13 cellular contexts compared by ENCODE assay signal in the genomic region with DNA sequence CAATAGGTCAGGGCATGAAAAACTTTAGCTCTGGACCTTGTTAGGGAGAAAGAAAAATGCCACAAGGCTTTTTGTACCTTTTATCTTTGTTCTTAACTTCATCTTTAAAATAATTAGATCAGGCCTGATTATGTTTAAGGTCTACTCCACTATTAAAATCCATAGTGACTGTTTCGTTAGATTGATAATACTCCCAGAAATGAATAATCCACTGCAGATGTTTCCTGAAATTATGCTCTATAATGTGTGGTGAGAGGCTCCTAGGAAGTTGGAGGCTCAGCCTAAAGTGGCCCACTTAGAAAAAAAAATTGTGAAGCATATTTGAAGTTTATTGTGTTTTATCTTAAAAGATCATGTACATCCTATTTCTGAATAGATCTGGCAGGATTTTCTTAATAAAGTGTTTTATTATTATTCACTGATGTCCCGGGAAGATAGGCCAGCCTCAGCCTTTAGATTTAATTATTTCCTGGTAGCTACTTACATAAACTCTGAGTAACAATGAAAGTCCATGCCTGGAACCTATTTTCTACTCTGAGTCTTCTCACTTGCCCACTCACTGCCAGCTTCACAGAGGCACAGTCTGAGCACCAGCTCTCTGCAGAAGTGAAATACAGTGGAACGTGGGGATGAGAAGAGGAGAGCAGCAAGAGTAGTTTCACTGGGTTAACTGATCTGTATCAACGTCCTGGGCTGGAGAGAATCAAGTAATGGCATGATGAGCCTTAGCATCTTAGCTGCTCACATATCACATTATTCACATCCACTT.
DNase-seq lines count a peak whose midpoint lies in the region; ATAC-seq lines count a peak whose summit lies in the region.
"Had no signal": no experiment of that assay in that cellular context is flagged by ENCODE, and none has a peak within 500 bp of the region (broad histone marks: within the 10 kb centered on the region; RNA-seq: fewer than 3 reads in every experiment).

No MANE protein-coding gene starts in this region.

- peak; percentile 57 for ATAC-seq in HG02759 (IDR thresholded peaks at IDR 0.05; ENCODE audit: unreplicated experiment)
- ATAC-seq in activated CD8-positive, alpha-beta T cell treated with anti-CD3 and anti-CD28 coated beads, Interleukin-2, amount 10 ng/mL, durations not matched to agents 7 days and 5 days = no peak

- no peaks in the 10 kb centered on the region for H3K27me3 Mint-ChIP-seq in activated T-cell treated with anti-CD3 and anti-CD28 coated beads, Interleukin-2, amount 50 U/mL, for 24 hours
- peaks cover 2% of the 10 kb centered on the region for H3K27me3 Mint-ChIP-seq in activated CD8-positive, alpha-beta T cell treated with anti-CD3 and anti-CD28 coated beads, Interleukin-2, amount 10 ng/mL, durations not matched to agents 7 days and 5 days (ENCODE audit: low read depth)
- H3K27me3 Mint-ChIP-seq in stimulated activated naive CD8-positive, alpha-beta T cell treated with anti-CD3 and anti-CD28 coated beads, Interleukin-15, Interleukin-2, amounts not matched to agents 100 ng/mL and 50 ng/mL, for 24 hours = peaks cover 3% of the 10 kb centered on the region

- no peak overlapping the region for H3K4me3 Mint-ChIP-seq in activated T-cell treated with anti-CD3 and anti-CD28 coated beads, Interleukin-2, amount 50 U/mL, for 24 hours
- H3K4me3 Mint-ChIP-seq in activated CD8-positive, alpha-beta T cell treated with anti-CD3 and anti-CD28 coated beads, Interleukin-2, amount 10 ng/mL, durations not matched to agents 7 days and 5 days = no peak overlapping the region
- H3K4me3 Mint-ChIP-seq in stimulated activated naive CD8-positive, alpha-beta T cell treated with anti-CD3 and anti-CD28 coated beads, Interleukin-15, Interleukin-2, amounts not matched to agents 100 ng/mL and 50 ng/mL, for 24 hours = no peak overlapping the region

- peak overlapping the region; percentile 81 for H3K27ac Mint-ChIP-seq in activated T-cell treated with anti-CD3 and anti-CD28 coated beads, Interleukin-2, amount 50 U/mL, for 24 hours
- H3K27ac Mint-ChIP-seq in activated CD8-positive, alpha-beta T cell treated with anti-CD3 and anti-CD28 coated beads, Interleukin-2, amount 10 ng/mL, durations not matched to agents 7 days and 5 days = peak overlapping the region; percentile 5
- H3K27ac Mint-ChIP-seq in stimulated activated naive CD8-positive, alpha-beta T cell treated with anti-CD3 and anti-CD28 coated beads, Interleukin-15, Interleukin-2, amounts not matched to agents 100 ng/mL and 50 ng/mL, for 24 hours = peak overlapping the region; percentile 45

- H3K36me3 Mint-ChIP-seq in activated T-cell treated with anti-CD3 and anti-CD28 coated beads, Interleukin-2, amount 50 U/mL, for 24 hours (ENCODE audit: low read depth) = no peaks in the 10 kb centered on the region
- H3K36me3 Mint-ChIP-seq in activated CD8-positive, alpha-beta T cell treated with anti-CD3 and anti-CD28 coated beads, Interleukin-2, amount 10 ng/mL, durations not matched to agents 7 days and 5 days (ENCODE audit: low read depth) = peaks cover 3% of the 10 kb centered on the region
- H3K36me3 Mint-ChIP-seq in stimulated activated naive CD8-positive, alpha-beta T cell treated with anti-CD3 and anti-CD28 coated beads, Interleukin-15, Interleukin-2, amounts not matched to agents 100 ng/mL and 50 ng/mL, for 24 hours (ENCODE audit: low read depth) = no peaks in the 10 kb centered on the region

- no peak for DNase-seq in activated T-cell treated with anti-CD3 and anti-CD28 coated beads, Interleukin-2, amount 50 U/mL, for 24 hours
- DNase-seq in activated T-cell treated with anti-CD3 and anti-CD28 coated beads for 4 hours = no peak
- DNase-seq in activated CD8-positive, alpha-beta T cell treated with anti-CD3 and anti-CD28 coated beads, Interleukin-2, amount 10 ng/mL, durations not matched to agents 7 days and 5 days = no peak
- no peak for DNase-seq in NCI-H2107 (lab: John Stamatoyannopoulos, UW)
- DNase-seq in NCI-H2171 (lab: John Stamatoyannopoulos, UW) = no peak
- DNase-seq in HUDEP-2 (lab: John Stamatoyannopoulos, UW; ENCODE audit: unreplicated experiment in 76 of 76) = no peak
- DNase-seq: amniotic stem cell, mesenchymal stem cell, NCI-H2081 treated with DMSO at 0.1 percent for 48 hours, Peyer's patch, retina had no signal

- H3K4me1 Mint-ChIP-seq in activated T-cell treated with anti-CD3 and anti-CD28 coated beads, Interleukin-2, amount 50 U/mL, for 24 hours (ENCODE audit: low read depth) = peaks cover 42% of the 10 kb centered on the region
- H3K4me1 Mint-ChIP-seq in activated CD8-positive, alpha-beta T cell treated with anti-CD3 and anti-CD28 coated beads, Interleukin-2, amount 10 ng/mL, durations not matched to agents 7 days and 5 days (ENCODE audit: low read depth) = peaks cover 45% of the 10 kb centered on the region
- peaks cover 58% of the 10 kb centered on the region for H3K4me1 Mint-ChIP-seq in stimulated activated naive CD8-positive, alpha-beta T cell treated with anti-CD3 and anti-CD28 coated beads, Interleukin-15, Interleukin-2, amounts not matched to agents 100 ng/mL and 50 ng/mL, for 24 hours (ENCODE audit: low read depth)

- CTCF ChIA-PET in activated CD8-positive, alpha-beta T cell treated with anti-CD3 and anti-CD28 coated beads, Interleukin-2, amount 10 ng/mL, durations not matched to agents 7 days and 5 days (lab: Charles Lee) = interaction anchor here (1.0 to 1.9 kb wide), 2 partner anchors 28 to 85 kb away, joined by 4 to 7 read pairs; no protein-coding TSS in a partner anchor

- no peaks in the 10 kb centered on the region for H3K9me3 Mint-ChIP-seq in activated T-cell treated with anti-CD3 and anti-CD28 coated beads, Interleukin-2, amount 50 U/mL, for 24 hours
- H3K9me3 Mint-ChIP-seq in activated CD8-positive, alpha-beta T cell treated with anti-CD3 and anti-CD28 coated beads, Interleukin-2, amount 10 ng/mL, durations not matched to agents 7 days and 5 days (ENCODE audit: insufficient read depth) = peaks cover 9% of the 10 kb centered on the region
- H3K9me3 Mint-ChIP-seq in stimulated activated naive CD8-positive, alpha-beta T cell treated with anti-CD3 and anti-CD28 coated beads, Interleukin-15, Interleukin-2, amounts not matched to agents 100 ng/mL and 50 ng/mL, for 24 hours = no peaks in the 10 kb centered on the region

- POLR2A ChIA-PET in activated CD8-positive, alpha-beta T cell treated with anti-CD3 and anti-CD28 coated beads, Interleukin-2, amount 10 ng/mL, durations not matched to agents 7 days and 5 days (lab: Charles Lee) = interaction anchor here (0.6 to 0.7 kb wide), 2 partner anchors 30 to 187 kb away, joined by 3 read pairs; no protein-coding TSS in a partner anchor

Comparison
In these comparisons a context has a peak if more than half of its experiments do, and no peak if none do; other contexts are left out.
1. H3K27ac Mint-ChIP-seq: peak in every context shown above with its lines; median percentile 81 in activated T-cell treated with anti-CD3 and anti-CD28 coated beads, Interleukin-2, amount 50 U/mL, for 24 hours; 45 in stimulated activated naive CD8-positive, alpha-beta T cell treated with anti-CD3 and anti-CD28 coated beads, Interleukin-15, Interleukin-2, amounts not matched to agents 100 ng/mL and 50 ng/mL, for 24 hours; 5 in activated CD8-positive, alpha-beta T cell treated with anti-CD3 and anti-CD28 coated beads, Interleukin-2, amount 10 ng/mL, durations not matched to agents 7 days and 5 days.